ENCODE assay signal across 24 cellular contexts in the genomic region with DNA sequence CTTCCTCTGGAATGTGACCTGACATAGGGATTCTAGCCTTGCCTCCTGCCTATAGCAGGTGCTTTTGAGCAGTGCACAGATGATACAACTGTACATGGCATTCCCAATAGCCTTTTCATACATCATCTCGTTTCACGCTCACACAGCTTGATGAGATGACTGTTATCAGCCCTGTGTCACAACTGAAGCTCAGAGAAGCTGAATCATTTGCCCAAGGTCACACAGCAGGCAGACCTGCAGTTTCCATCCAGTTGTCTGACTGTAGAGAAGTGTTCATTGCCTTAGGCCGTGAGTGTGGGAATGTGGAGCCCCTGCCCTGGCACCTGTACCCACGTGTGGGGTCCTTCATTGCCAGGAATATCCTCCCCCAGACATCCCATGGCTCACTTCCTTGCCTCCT. TPM values are rescaled to one million over a fixed set of nuclear protein-coding genes. Genes with fewer than 3 reads are reported as not detected.
DNase-seq lines count a peak whose midpoint lies in the region; ATAC-seq, FAIRE-seq and TF ChIP-seq lines count a peak whose summit lies in the region.
"Had no signal": no experiment of that assay in that cellular context is flagged by ENCODE, and none has a peak within 500 bp of the region (broad histone marks: within the 10 kb centered on the region; RNA-seq: fewer than 3 reads in every experiment).

No MANE protein-coding gene starts in this region.

- 48% methylated on average over 4 of the region's 4 CpGs for WGBS in A549 (ENCODE audit: missing lambda C conversion rate)
- WGBS in H1 (ENCODE audit: extremely low coverage in 1 of 2, insufficient coverage in 1 of 2, insufficient read length in 1 of 2, insufficient replicate concordance in 2 of 2, low coverage in 1 of 2, low lambda C conversion rate in 2 of 2, missing lambda C conversion rate in 1 of 2), 2 experiments, result 79% methylated on average over 4 of the region's 4 CpGs; no CpG with 5 or more reads in 1 of the 2 experiments
- 6% methylated on average over 4 of the region's 4 CpGs for WGBS in HepG2 (ENCODE audit: low lambda C conversion rate)
- WGBS in heart left ventricle, 4 donors, result 61 to 79% (median 75%) methylated on average over 4 of the region's 4 CpGs

- TF ChIP-seq RAD21 in A549 (conservative IDR thresholded peaks at IDR 0.05 in 1 of 2, IDR thresholded peaks at IDR 0.05 in 1 of 2) (no peak), H1 (IDR thresholded peaks at IDR 0.05 in 1 of 2, conservative IDR thresholded peaks at IDR 0.05 in 1 of 2; ENCODE audit: low read depth in 2 of 2, low read length in 2 of 2) (no peak), HepG2 (CRISPR knock-in tag; IDR thresholded peaks at IDR 0.05) (no peak)

- no peak overlapping the region for H3K18ac ChIP-seq in H1 (ENCODE audit: extremely low read depth, low read length)

- H2BK12ac ChIP-seq in H1 (ENCODE audit: low read depth, low read length), result no peak overlapping the region

- H3K4me1 ChIP-seq in A549 (peaks cover 6% of the 10 kb centered on the region; the same call in 2 of the 3 replicates), RWPE2 (ENCODE audit: insufficient read depth, poor library complexity, severe bottlenecking) (no peaks in the 10 kb centered on the region), H1 (replicated peaks in 1 of 4; ENCODE audit: control insufficient read depth in 3 of 4, insufficient read depth in 4 of 4, low read length in 3 of 4) (peaks cover 0 to 3% (median 0%) of the 10 kb centered on the region in 4 experiments; a peak in 2 of 7 replicates), HepG2 (ENCODE audit: insufficient read depth, low read length) (no peaks in the 10 kb centered on the region), heart left ventricle (peaks cover 0 to 7% (median 0%) of the 10 kb centered on the region in 12 donors)
- no peaks in the 10 kb centered on the region for H3K4me1 ChIP-seq in CD8-positive, alpha-beta T cell (ENCODE audit: insufficient read depth, low read length)

- POLR2A ChIA-PET in A549 (lab: Yijun Ruan, JAX), result no interaction called here
- POLR2A ChIA-PET in H1 (lab: Charles Lee; ENCODE audit: partially characterized antibody), result no interaction called here
- POLR2A ChIA-PET in HepG2 (lab: Yijun Ruan, JAX), result no interaction called here
- POLR2A ChIA-PET in CD8-positive, alpha-beta T cell (lab: Charles Lee), result no interaction called here

- peaks cover 17% of the 10 kb centered on the region for H3K4me1 Mint-ChIP-seq in HFFc6 (ENCODE audit: low read depth)
- H3K4me1 Mint-ChIP-seq in CD8-positive, alpha-beta T cell (ENCODE audit: low read depth), result peaks cover 2% of the 10 kb centered on the region

- no peak overlapping the region for H3K4me3 ChIP-seq in A549
- H3K4me3 ChIP-seq in RWPE2 (ENCODE audit: severe bottlenecking), result no peak overlapping the region
- no peak overlapping the region for H3K4me3 ChIP-seq in H1 (ENCODE audit: extremely low read depth in 1 of 4, insufficient read depth in 2 of 4, low read depth in 3 of 4, low read length in 4 of 4)
- no peak overlapping the region for H3K4me3 ChIP-seq in HepG2 (replicated peaks in 1 of 3; ENCODE audit: insufficient read depth in 1 of 3, low read depth in 2 of 3, low read length in 3 of 3)
- no peak overlapping the region for H3K4me3 ChIP-seq in heart left ventricle
- no peak overlapping the region for H3K4me3 ChIP-seq in CD8-positive, alpha-beta T cell (ENCODE audit: low read depth, low read length)
- H3K4me3 ChIP-seq: BLaER1 treated with 17β-estradiol and CSF1 and Interleukin-3, amounts not matched to agents 10 nM and 100 nM had no signal

- H3K9ac ChIP-seq in H1 (replicated peaks in 1 of 4; ENCODE audit: extremely low read depth in 1 of 4, low read depth in 3 of 4, low read length in 3 of 4), result no peak overlapping the region
- H3K9ac ChIP-seq in HepG2 (ENCODE audit: insufficient read depth, low read depth, low read length), result no peak overlapping the region
- H3K9ac ChIP-seq: BLaER1 treated with 17β-estradiol and CSF1 and Interleukin-3, amounts not matched to agents 10 nM and 100 nM had no signal

- intact Hi-C loops in HepG2 (cut with micrococcal nuclease; ENCODE audit: unreplicated experiment), result no loop called here
- intact Hi-C loops in heart left ventricle (cut with DNase I), result loop anchor here in 2 of 10 donors (5.0 to 10.0 kb wide), 2 partner anchors 33 to 340 kb away; no protein-coding TSS in a partner anchor
- intact Hi-C loops in CD8-positive, alpha-beta T cell (cut with DNase I, micrococcal nuclease), result no loop called here

- H3K79me2 ChIP-seq in H1 (ENCODE audit: control insufficient read depth in 1 of 2, insufficient read depth in 2 of 2, low read length in 2 of 2) (no peaks in the 10 kb centered on the region), HepG2 (ENCODE audit: insufficient read depth, low read length) (no peaks in the 10 kb centered on the region)

- TF ChIP-seq CTCF in A549 (IDR thresholded peaks at IDR 0.05), result no peak
- TF ChIP-seq CTCF in RWPE2 (IDR thresholded peaks at IDR 0.05; ENCODE audit: poor library complexity, severe bottlenecking), result no peak
- TF ChIP-seq CTCF in H1 (IDR thresholded peaks at IDR 0.05; ENCODE audit: control extremely low read depth in 1 of 3, insufficient read depth in 1 of 3, low read depth in 1 of 3, low read length in 3 of 3), result no peak
- no peak for TF ChIP-seq CTCF in HepG2 (CRISPR knock-in tag; IDR thresholded peaks at IDR 0.05)
- no peak for TF ChIP-seq CTCF in HFFc6 (IDR thresholded peaks at IDR 0.05)
- no peak for TF ChIP-seq CTCF in heart left ventricle (IDR thresholded peaks at IDR 0.05)
- no peak for TF ChIP-seq CTCF in CD8-positive, alpha-beta T cell (IDR thresholded peaks at IDR 0.05)

- no peak overlapping the region for H4K91ac ChIP-seq in H1 (replicated peaks; ENCODE audit: insufficient read length, low read length)

- H3K9me3 Mint-ChIP-seq in HFFc6, result peaks cover 4% of the 10 kb centered on the region; the same call in 1 of the 2 replicates
- H3K9me3 Mint-ChIP-seq in CD8-positive, alpha-beta T cell, result peaks cover 3% of the 10 kb centered on the region

- H3K27ac Mint-ChIP-seq in HFFc6, result no peak overlapping the region
- no peak overlapping the region for H3K27ac Mint-ChIP-seq in CD8-positive, alpha-beta T cell
- H3K27ac Mint-ChIP-seq: CD4-positive, alpha-beta memory T cell had no signal

- H3K36me3 ChIP-seq in RWPE2 (ENCODE audit: low read depth) (no peaks in the 10 kb centered on the region), H1 (ENCODE audit: control insufficient read depth in 2 of 4, insufficient read depth in 4 of 4, low read length in 3 of 4) (no peaks in the 10 kb centered on the region), HepG2 (replicated peaks in 1 of 2; ENCODE audit: control insufficient read depth in 1 of 2, insufficient read depth in 2 of 2, low read length in 2 of 2) (no peaks in the 10 kb centered on the region), heart left ventricle (no peaks in the 10 kb centered on the region)
- H3K36me3 ChIP-seq in CD8-positive, alpha-beta T cell (ENCODE audit: insufficient read depth, low read length), result no peaks in the 10 kb centered on the region
- H3K36me3 ChIP-seq: BLaER1 treated with 17β-estradiol and CSF1 and Interleukin-3, amounts not matched to agents 10 nM and 100 nM had no signal

- H2BK120ac ChIP-seq in H1 (replicated peaks; ENCODE audit: low read depth, low read length), result no peak overlapping the region

- no peak for FAIRE-seq in A549 (lab: Jason Lieb, UNC)
- no peak for FAIRE-seq in H1 (lab: Jason Lieb, UNC)
- no peak for FAIRE-seq in HepG2 (lab: Jason Lieb, UNC)
- FAIRE-seq: GM19239 had no signal

- H3K27me3 ChIP-seq in RWPE2 (ENCODE audit: insufficient read depth, poor library complexity, severe bottlenecking), result peaks cover 16% of the 10 kb centered on the region
- H3K27me3 ChIP-seq in H1 (replicated peaks in 1 of 4; ENCODE audit: control insufficient read depth in 3 of 4, extremely low read depth in 1 of 4, insufficient read depth in 3 of 4, low read length in 3 of 4), result no peaks in the 10 kb centered on the region
- peaks cover 4 to 56% of the 10 kb centered on the region in 2 experiments for H3K27me3 ChIP-seq in HepG2 (ENCODE audit: control insufficient read depth in 1 of 2, insufficient read depth in 2 of 2, low read length in 2 of 2)
- peaks cover 3 to 28% (median 14%) of the 10 kb centered on the region in 9 donors for H3K27me3 ChIP-seq in heart left ventricle
- H3K27me3 ChIP-seq in CD8-positive, alpha-beta T cell (ENCODE audit: insufficient read depth, low read length), result no peaks in the 10 kb centered on the region

- H3K14ac ChIP-seq in H1 (ENCODE audit: insufficient read length), result no peak overlapping the region

- no peak overlapping the region for H3K4me3 Mint-ChIP-seq in HFFc6
- H3K4me3 Mint-ChIP-seq in CD8-positive, alpha-beta T cell, result no peak overlapping the region
- H3K4me3 Mint-ChIP-seq: CD4-positive, alpha-beta memory T cell had no signal

- H2AFZ ChIP-seq in H1 (ENCODE audit: low read length) (no peak overlapping the region), HepG2 (ENCODE audit: low read length) (no peak overlapping the region)

- no peak for TF ChIP-seq POLR2A in A549 (IDR thresholded peaks at IDR 0.05; ENCODE audit: low read length)
- no peak for TF ChIP-seq POLR2A in H1 (IDR thresholded peaks at IDR 0.05; ENCODE audit: control extremely low read depth in 1 of 2, low read depth in 2 of 2, low read length in 2 of 2)
- TF ChIP-seq POLR2A in HepG2 (IDR thresholded peaks at IDR 0.05; ENCODE audit: insufficient read depth in 1 of 2, low read depth in 2 of 2, low read length in 2 of 2), result no peak
- TF ChIP-seq POLR2A in heart left ventricle (IDR thresholded peaks at IDR 0.05), result no peak

- H3K9me3 ChIP-seq in A549 (peaks cover 17% of the 10 kb centered on the region), RWPE2 (ENCODE audit: severe bottlenecking) (no peaks in the 10 kb centered on the region), H1 (ENCODE audit: insufficient read depth in 2 of 2, low read depth in 1 of 2, low read length in 1 of 2) (peaks cover 0 to 8% of the 10 kb centered on the region in 2 experiments; a peak in 2 of 4 replicates), HepG2 (ENCODE audit: low read length) (peaks cover 5% of the 10 kb centered on the region), heart left ventricle (peaks cover 0 to 9% (median 4%) of the 10 kb centered on the region in 12 donors)
- H3K9me3 ChIP-seq in CD8-positive, alpha-beta T cell (ENCODE audit: low read length), result no peaks in the 10 kb centered on the region

- CTCF ChIA-PET in A549 (lab: Yijun Ruan, JAX), result interaction anchor here (0.6 to 1.0 kb wide), 3 partner anchors 155 to 239 kb away, joined by 3 to 4 read pairs (median 3); no protein-coding TSS in a partner anchor
- CTCF ChIA-PET in H1 (lab: Charles Lee; ENCODE audit: partially characterized antibody), result interaction anchor here (11.9 kb wide), 1 partner anchor 35 kb away, joined by 212 read pairs; no protein-coding TSS in a partner anchor
- CTCF ChIA-PET in HepG2 (lab: Yijun Ruan, JAX; ENCODE audit: low intra/inter-chr PET ratio, low total read pairs), result no interaction called here
- CTCF ChIA-PET in CD8-positive, alpha-beta T cell (lab: Charles Lee), result no interaction called here

- no peak overlapping the region for H3K23ac ChIP-seq in H1 (ENCODE audit: insufficient read length)

- TF ChIP-seq EP300 in A549 (IDR thresholded peaks at IDR 0.05), result no peak
- TF ChIP-seq EP300 in H1 (IDR thresholded peaks at IDR 0.05; ENCODE audit: borderline replicate concordance in 1 of 2, low read depth in 2 of 2, low read length in 2 of 2), result no peak
- no peak for TF ChIP-seq EP300 in HepG2 (IDR thresholded peaks at IDR 0.05; ENCODE audit: low read depth in 2 of 2, low read length in 2 of 2)
- TF ChIP-seq EP300 in HepG2 (CRISPR knock-in tag; IDR thresholded peaks at IDR 0.05; ENCODE audit: borderline replicate concordance), result no peak

- no peak overlapping the region for H2BK5ac ChIP-seq in H1 (ENCODE audit: low read depth, low read length)

- H2BK15ac ChIP-seq in H1 (ENCODE audit: low read length), result no peak overlapping the region

- H3K79me1 ChIP-seq in H1 (ENCODE audit: low read depth, low read length), result no peaks in the 10 kb centered on the region

- DNase-seq in A549 (ENCODE audit: low read depth in 1 of 2, low spot score in 1 of 2) (no peak), RWPE2 (ENCODE audit: low spot score) (no peak), H1 (ENCODE audit: low read depth in 1 of 2, low spot score in 2 of 2) (no peak), HepG2 (ENCODE audit: low spot score) (no peak), HFFc6 (no peak), heart left ventricle (no peak)
- DNase-seq in CD8-positive, alpha-beta T cell, result no peak
- DNase-seq: CD4-positive, alpha-beta memory T cell; GDM1; NCI-H1417 treated with DMSO at 0.1 percent for 48 hours; NCI-H187; NCI-H446 treated with DMSO at 0.1 percent for 48 hours; NCI-H526 treated with DMSO at 0.1 percent for 48 hours; SHP77; SW 1271 had no signal

- H3K27ac ChIP-seq in A549, result no peak overlapping the region
- H3K27ac ChIP-seq in RWPE2 (ENCODE audit: poor library complexity, severe bottlenecking), result no peak overlapping the region
- no peak overlapping the region for H3K27ac ChIP-seq in H1 (ENCODE audit: low read depth, low read length)
- H3K27ac ChIP-seq in HepG2 (ENCODE audit: extremely low read length, insufficient read depth, low read length), result no peak overlapping the region
- no peak overlapping the region for H3K27ac ChIP-seq in heart left ventricle
- H3K27ac ChIP-seq in CD8-positive, alpha-beta T cell (ENCODE audit: low read depth, low read length), result no peak overlapping the region
- H3K27ac ChIP-seq: 22Rv1; BLaER1 treated with 17β-estradiol and CSF1 and Interleukin-3, amounts not matched to agents 10 nM and 100 nM; HL-60 had no signal

- H4K20me1 ChIP-seq in H1 (replicated peaks in 1 of 2; ENCODE audit: control insufficient read depth in 1 of 2, insufficient read depth in 2 of 2, low read length in 2 of 2), result no peaks in the 10 kb centered on the region
- no peaks in the 10 kb centered on the region for H4K20me1 ChIP-seq in HepG2 (ENCODE audit: insufficient read depth, low read length)
- H4K20me1 ChIP-seq: BLaER1 treated with 17β-estradiol and CSF1 and Interleukin-3, amounts not matched to agents 10 nM and 100 nM had no signal

- H2BK20ac ChIP-seq in H1 (ENCODE audit: low read length), result no peak overlapping the region

- H2AK5ac ChIP-seq in H1 (ENCODE audit: low read depth, low read length), result 0 out of 2 replicates have a peak overlapping the region, but pooled peaks have one; percentile 82

- H3K36me3 Mint-ChIP-seq in HFFc6 (ENCODE audit: low read depth), result no peaks in the 10 kb centered on the region
- H3K36me3 Mint-ChIP-seq in CD8-positive, alpha-beta T cell, result no peaks in the 10 kb centered on the region

- no peak overlapping the region for H3K4me2 ChIP-seq in A549
- H3K4me2 ChIP-seq in H1 (ENCODE audit: insufficient read depth in 1 of 2, low read depth in 2 of 2, low read length in 2 of 2), result no peak overlapping the region
- no peak overlapping the region for H3K4me2 ChIP-seq in HepG2 (ENCODE audit: low read depth, low read length)
- H3K4me2 ChIP-seq: BLaER1 treated with 17β-estradiol and CSF1 and Interleukin-3, amounts not matched to agents 10 nM and 100 nM had no signal

- no peak overlapping the region for H4K8ac ChIP-seq in H1 (ENCODE audit: extremely low read depth, insufficient read depth, low read length)

- H3K56ac ChIP-seq in H1 (replicated peaks; ENCODE audit: insufficient read length, low read depth, low read length), result no peak overlapping the region

- peak; percentile 18 to 42; a peak in 2 of 6 replicates for ATAC-seq in A549
- ATAC-seq in RWPE2 (ENCODE audit: low read depth), result 0 out of 3 replicates have a peak, but pooled peaks have one; percentile 16
- ATAC-seq in HepG2, result no peak
- no peak for ATAC-seq in HG03565 (IDR thresholded peaks at IDR 0.05; ENCODE audit: unreplicated experiment)
- no peak for ATAC-seq in heart left ventricle
- ATAC-seq in CD8-positive, alpha-beta T cell, result no peak

- H3K27me3 Mint-ChIP-seq in HFFc6 (ENCODE audit: insufficient read depth), result peaks cover 27% of the 10 kb centered on the region
- peaks cover 25% of the 10 kb centered on the region for H3K27me3 Mint-ChIP-seq in CD8-positive, alpha-beta T cell (ENCODE audit: low read depth)

- in situ Hi-C loops in HepG2 (cut with HindIII; ENCODE audit: extremely low pct_ligation_motif_present, low pct_unique_long_range_greater_than_20kb), result no loop called here

- H4K5ac ChIP-seq in H1 (ENCODE audit: insufficient read length, low read depth, low read length), result no peak overlapping the region

- no TSS peak for BruUV-seq in HepG2 (replicated peaks; lab: Mats Ljungman, UMichigan)

- peaks cover 5% of the 10 kb centered on the region; the same call in 1 of the 2 replicates for H3K23me2 ChIP-seq in H1 (ENCODE audit: low read depth, low read length)

- H3K4ac ChIP-seq in H1 (replicated peaks; ENCODE audit: insufficient read length, low read depth, low read length), result no peak overlapping the region

RNA-seq across cellular contexts. Expression of gene WFDC1, which starts 20.1 kb away (rescaled TPM):
- polyA plus RNA-seq in A549 (2011; rRNA removed) (0.13 TPM in 1 of 2 replicates, not detected in the other), A549 (2017; fragmentation: RNase III; extraction: RNeasy Plus Mini Kit Qiagen cat#74134 plus additional on column Dnase treatment) (not detected in 3 replicates), H1 (2011; rRNA removed) (0.52 and 0.70 TPM in 2 replicates), HepG2 (2011; rRNA removed) (not detected in 2 replicates), heart left ventricle (1 to 10 TPM; 1.2 to 2.1 TPM)
- not detected in 2 replicates for polyA plus RNA-seq in A549 (2012; cell fraction: cytosol; rRNA removed)
- not detected in 2 replicates for polyA plus RNA-seq in A549 (2012; cell fraction: nucleus; rRNA removed)
- not detected in 2 replicates for polyA minus RNA-seq in A549 (2011; rRNA and poly(A)+ RNA removed)
- total RNA-seq in H1 (2021; fragmentation: NEBNext Ultra II Directional; extraction: Animal tissue kit (Norgen Biotek cat#: 25700)), result 1.1 and 1.6 TPM in 2 replicates
- polyA plus RNA-seq in H1 (2011; cell fraction: cytosol; rRNA removed), result 0.61 TPM
- 0.64 TPM for polyA plus RNA-seq in H1 (2011; cell fraction: nucleus; rRNA removed)
- 0.36 to 1.2 TPM (median 0.46 TPM) in 4 replicates for polyA plus RNA-seq in H1 (2012, experiment 1 of 2)
- polyA plus RNA-seq in H1 (2012, experiment 2 of 2), result 0.22 TPM
- 0.71 TPM for polyA plus RNA-seq in H1 (2013, experiment 1 of 2)
- polyA plus RNA-seq in H1 (2013, experiment 2 of 2), result 0.99 TPM
- not detected in 2 replicates for polyA minus RNA-seq in H1 (2011; rRNA and poly(A)+ RNA removed)
- not detected for polyA minus RNA-seq in H1 (2011; cell fraction: cytosol; rRNA and poly(A)+ RNA removed)
- not detected for polyA minus RNA-seq in H1 (2011; cell fraction: nucleus; rRNA and poly(A)+ RNA removed)
- total RNA-seq in HepG2 (2016; rRNA removed; fragmentation: Illumina TruSeq; extraction: Trizol) (not detected in 2 replicates), heart left ventricle (1 to 10 TPM in 6 of 9 donors, under 1 TPM in 3; 0.50 to 5.4 (median 1.6) TPM)
- total RNA-seq in HepG2 (2016; cell fraction: cytosol; rRNA removed; fragmentation: Illumina TruSeq; extraction: Trizol; ENCODE audit: low read depth), result not detected in 2 replicates
- total RNA-seq in HepG2 (2016; cell fraction: insoluble cytoplasmic fraction; rRNA removed; fragmentation: Illumina TruSeq; extraction: Trizol), result not detected in 2 replicates
- not detected in 2 replicates for total RNA-seq in HepG2 (2016; cell fraction: membrane; rRNA removed; fragmentation: Illumina TruSeq; extraction: Trizol)
- total RNA-seq in HepG2 (2016; cell fraction: nucleus; rRNA removed; fragmentation: Illumina TruSeq; extraction: Trizol), result not detected in 2 replicates
- not detected in 2 replicates for polyA plus RNA-seq in HepG2 (2011; cell fraction: cytosol; rRNA removed)
- not detected in 2 replicates for polyA plus RNA-seq in HepG2 (2011; cell fraction: nucleus; rRNA removed)
- polyA plus RNA-seq in HepG2 (2012), result not detected in 2 replicates
- polyA plus RNA-seq in HepG2 (2016; cell fraction: cytosol; fragmentation: Illumina TruSeq; extraction: Trizol; ENCODE audit: low read depth), result not detected in 2 replicates
- not detected in 2 replicates for polyA plus RNA-seq in HepG2 (2016; cell fraction: insoluble cytoplasmic fraction; fragmentation: Illumina TruSeq; extraction: Trizol; ENCODE audit: low read depth)
- not detected in 2 replicates for polyA plus RNA-seq in HepG2 (2016; cell fraction: membrane; fragmentation: Illumina TruSeq; extraction: Trizol; ENCODE audit: low read depth)
- not detected in 2 replicates for polyA plus RNA-seq in HepG2 (2016; cell fraction: nucleus; fragmentation: Illumina TruSeq; extraction: Trizol; ENCODE audit: insufficient read depth, low read depth)
- polyA minus RNA-seq in HepG2 (2011; rRNA and poly(A)+ RNA removed; ENCODE audit: low replicate concordance), result 0.05 TPM in 1 of 2 replicates, not detected in the other
- polyA minus RNA-seq in HepG2 (2011; cell fraction: cytosol; rRNA and poly(A)+ RNA removed), result not detected in 2 replicates
- not detected in 2 replicates for polyA minus RNA-seq in HepG2 (2011; cell fraction: nucleus; rRNA and poly(A)+ RNA removed)
- total RNA-seq in HFFc6 (2021; fragmentation: NEBNext Ultra II Directional; extraction: Animal tissue kit (Norgen Biotek cat#: 25700)), result 10 to 100 TPM in 2 of 6 experiments, 1 to 10 TPM in 4; 2.4 to 34.5 (median 2.8) TPM
- not detected for total RNA-seq in CD8-positive, alpha-beta T cell
- total RNA-seq: CD4-positive, alpha-beta memory T cell; H4; HT-29; MCF 10A; RPMI7951 had no signal
- polyA plus RNA-seq: CD4-positive, alpha-beta memory T cell had no signal

RNA-seq across cellular contexts. Expression of gene ATP2C2, which starts 53.5 kb away (rescaled TPM):
- polyA plus RNA-seq in A549 (2011; rRNA removed) (0.17 and 0.28 TPM in 2 replicates), A549 (2017; fragmentation: RNase III; extraction: RNeasy Plus Mini Kit Qiagen cat#74134 plus additional on column Dnase treatment) (0.14 to 0.37 TPM (median 0.29 TPM) in 3 replicates), H1 (2011; rRNA removed) (1.2 and 2.6 TPM in 2 replicates), HepG2 (2011; rRNA removed) (0.05 and 0.07 TPM in 2 replicates), heart left ventricle (under 1 TPM in 1 of 2 donors, not detected in 1; 0.17 TPM)
- polyA plus RNA-seq in A549 (2012; cell fraction: cytosol; rRNA removed), result 0.03 and 0.04 TPM in 2 replicates
- 0.29 and 0.36 TPM in 2 replicates for polyA plus RNA-seq in A549 (2012; cell fraction: nucleus; rRNA removed)
- polyA minus RNA-seq in A549 (2011; rRNA and poly(A)+ RNA removed), result 0.39 TPM in 1 of 2 replicates, not detected in the other
- 2.8 and 3.6 TPM in 2 replicates for total RNA-seq in H1 (2021; fragmentation: NEBNext Ultra II Directional; extraction: Animal tissue kit (Norgen Biotek cat#: 25700))
- 2.7 TPM for polyA plus RNA-seq in H1 (2011; cell fraction: cytosol; rRNA removed)
- polyA plus RNA-seq in H1 (2011; cell fraction: nucleus; rRNA removed), result 12.0 TPM
- polyA plus RNA-seq in H1 (2012, experiment 1 of 2), result 2.1 to 2.4 TPM (median 2.3 TPM) in 4 replicates
- polyA plus RNA-seq in H1 (2012, experiment 2 of 2), result 0.88 TPM
- polyA plus RNA-seq in H1 (2013, experiment 1 of 2), result 2.2 TPM
- 2.4 TPM for polyA plus RNA-seq in H1 (2013, experiment 2 of 2)
- polyA minus RNA-seq in H1 (2011; rRNA and poly(A)+ RNA removed), result 1.7 and 4.0 TPM in 2 replicates
- 4.5 TPM for polyA minus RNA-seq in H1 (2011; cell fraction: cytosol; rRNA and poly(A)+ RNA removed)
- polyA minus RNA-seq in H1 (2011; cell fraction: nucleus; rRNA and poly(A)+ RNA removed), result 3.3 TPM
- total RNA-seq in HepG2 (2016; rRNA removed; fragmentation: Illumina TruSeq; extraction: Trizol) (not detected in 2 replicates), heart left ventricle (not detected)
- total RNA-seq in HepG2 (2016; cell fraction: cytosol; rRNA removed; fragmentation: Illumina TruSeq; extraction: Trizol; ENCODE audit: low read depth), result not detected in 2 replicates
- total RNA-seq in HepG2 (2016; cell fraction: insoluble cytoplasmic fraction; rRNA removed; fragmentation: Illumina TruSeq; extraction: Trizol), result not detected in 2 replicates
- total RNA-seq in HepG2 (2016; cell fraction: membrane; rRNA removed; fragmentation: Illumina TruSeq; extraction: Trizol), result not detected in 2 replicates
- not detected in 2 replicates for total RNA-seq in HepG2 (2016; cell fraction: nucleus; rRNA removed; fragmentation: Illumina TruSeq; extraction: Trizol)
- 0.04 and 0.06 TPM in 2 replicates for polyA plus RNA-seq in HepG2 (2011; cell fraction: cytosol; rRNA removed)
- polyA plus RNA-seq in HepG2 (2011; cell fraction: nucleus; rRNA removed), result 0.29 and 0.54 TPM in 2 replicates
- 0.12 and 0.41 TPM in 2 replicates for polyA plus RNA-seq in HepG2 (2012)
- not detected in 2 replicates for polyA plus RNA-seq in HepG2 (2016; cell fraction: cytosol; fragmentation: Illumina TruSeq; extraction: Trizol; ENCODE audit: low read depth)
- polyA plus RNA-seq in HepG2 (2016; cell fraction: insoluble cytoplasmic fraction; fragmentation: Illumina TruSeq; extraction: Trizol; ENCODE audit: low read depth), result not detected in 2 replicates
- not detected in 2 replicates for polyA plus RNA-seq in HepG2 (2016; cell fraction: membrane; fragmentation: Illumina TruSeq; extraction: Trizol; ENCODE audit: low read depth)
- not detected in 2 replicates for polyA plus RNA-seq in HepG2 (2016; cell fraction: nucleus; fragmentation: Illumina TruSeq; extraction: Trizol; ENCODE audit: insufficient read depth, low read depth)
- polyA minus RNA-seq in HepG2 (2011; rRNA and poly(A)+ RNA removed; ENCODE audit: low replicate concordance), result not detected in 2 replicates
- polyA minus RNA-seq in HepG2 (2011; cell fraction: cytosol; rRNA and poly(A)+ RNA removed), result not detected in 2 replicates
- polyA minus RNA-seq in HepG2 (2011; cell fraction: nucleus; rRNA and poly(A)+ RNA removed), result not detected in 2 replicates
- not detected for total RNA-seq in HFFc6 (2021; fragmentation: NEBNext Ultra II Directional; extraction: Animal tissue kit (Norgen Biotek cat#: 25700))
- total RNA-seq in CD8-positive, alpha-beta T cell, result not detected
- total RNA-seq: CD4-positive, alpha-beta memory T cell; H4; MCF 10A; RPMI7951 had no signal
- polyA plus RNA-seq: CD4-positive, alpha-beta memory T cell had no signal

Comparison
In these comparisons a context has a peak if more than half of its experiments do, and no peak if none do; other contexts are left out.
1. ATAC-seq: peak in A549 (2 of 2) and RWPE2 (single experiment); none in HepG2 (single experiment), HG03565 (single experiment), heart left ventricle (0 of 4) and CD8-positive, alpha-beta T cell (single experiment).
2. CTCF ChIA-PET loops: an anchor here in A549 (0.6 to 1.0 kb wide) and H1 (11.9 kb wide); none called in HepG2 and CD8-positive, alpha-beta T cell.